8 cellular contexts compared by ENCODE assay signal in genomic region chr14:68816183-68816942, GRCh38.
A peak's percentile ranks its signal among the peaks of the same experiment; 100 is the strongest.
DNase-seq lines count a peak whose midpoint lies in the region; ATAC-seq lines count a peak whose summit lies in the region.

No MANE protein-coding gene starts in this region.

- DNase-seq in AG08396 (ENCODE audit: low spot score) (peak; percentile 93), NCI-H345 (lab: John Stamatoyannopoulos, UW) (peak; percentile 86), cerebellar cortex (ENCODE audit: low spot score) (peak; percentile 83), kidney tubule cell (ENCODE audit: low spot score) (peak; percentile 91)
- peak; percentile 88 for DNase-seq in activated CD4-positive, alpha-beta T cell treated with anti-CD3 and anti-CD28 coated beads for 1 hour
- peak; percentile 76 to 87 for DNase-seq in stimulated activated CD4-positive, alpha-beta T cell treated with anti-CD3 and anti-CD28 coated beads, Interleukin-1b, Interleukin-23, amount 100 ng/mL, for 1 hour (ENCODE audit: low read depth in 2 of 2)

- ATAC-seq in GM18868 (IDR thresholded peaks at IDR 0.05; ENCODE audit: unreplicated experiment) = peak; percentile 41
- peak; percentile 37 for ATAC-seq in HG03139 (IDR thresholded peaks at IDR 0.05; ENCODE audit: unreplicated experiment)

Comparison
In these comparisons a context has a peak if more than half of its experiments do, and no peak if none do; other contexts are left out.
1. Peak in every context shown above with its lines: DNase-seq and ATAC-seq.